Comparison of ENCODE assay signal across 1 cellular context in the genomic region with DNA sequence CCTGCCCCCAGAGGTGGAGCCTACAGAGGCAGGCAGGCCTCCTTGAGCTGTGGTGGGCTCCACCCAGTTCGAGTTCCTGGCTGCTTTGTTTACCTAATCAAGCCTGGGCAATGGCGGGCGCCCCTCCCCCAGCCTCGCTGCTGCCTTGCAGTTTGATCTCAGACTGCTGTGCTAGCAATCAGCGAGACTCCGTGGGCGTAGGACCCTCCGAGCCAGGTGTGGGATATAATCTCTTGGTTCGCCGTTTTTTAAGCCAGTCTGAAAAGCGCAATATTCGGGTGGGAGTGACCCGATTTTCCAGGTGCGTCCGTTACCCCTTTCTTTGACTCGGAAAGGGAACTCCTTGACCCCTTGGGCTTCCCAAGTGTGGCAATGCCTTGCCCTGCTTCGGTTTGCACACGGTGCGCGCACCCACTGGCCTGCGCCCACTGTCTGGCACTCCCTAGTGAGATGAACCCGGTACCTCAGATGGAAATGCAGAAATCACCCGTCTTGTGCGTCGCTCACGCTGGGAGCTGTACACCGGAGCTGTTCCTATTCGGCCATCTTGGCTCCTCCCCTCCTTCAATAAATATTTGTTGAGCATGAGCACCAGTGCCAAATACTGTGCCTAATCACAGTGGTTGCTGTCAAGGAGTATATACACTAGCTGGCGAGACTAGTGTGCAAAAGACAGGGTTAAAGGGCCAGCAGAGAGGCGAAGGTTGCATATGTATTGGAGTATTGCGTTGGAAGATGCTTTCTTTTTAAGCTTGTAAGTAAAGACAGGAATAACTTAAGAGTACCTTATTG. TPM values are rescaled to one million over a fixed set of nuclear protein-coding genes. Genes with fewer than 3 reads are reported as not detected.
"Had no signal": no experiment of that assay in that cellular context is flagged by ENCODE, and none has a peak within 500 bp of the region (broad histone marks: within the 10 kb centered on the region; RNA-seq: fewer than 3 reads in every experiment).

No MANE protein-coding gene starts in this region.

RNA-seq across cellular contexts. Expression of gene BIRC3, which starts 57.5 kb away (rescaled TPM):
- polyA plus RNA-seq: neural cell had no signal
